In genomic region chr6:117481278-117481925, GRCh38 we compare ENCODE assay signal across 7 cellular contexts. TPM values are rescaled to one million over a fixed set of nuclear protein-coding genes. Genes with fewer than 3 reads are reported as not detected.
A peak's percentile ranks its signal among the peaks of the same experiment; 100 is the strongest.
DNase-seq lines count a peak whose midpoint lies in the region; ATAC-seq lines count a peak whose summit lies in the region.

No MANE protein-coding gene starts in this region.

- peaks cover 6% of the 10 kb centered on the region; the same call in 1 of the 2 replicates for H3K4me1 ChIP-seq in HUES64 (ENCODE audit: insufficient read depth, low read length)

- H3K4me3 Mint-ChIP-seq in activated T-cell treated with anti-CD3 and anti-CD28 coated beads, Interleukin-2, amount 50 U/mL, for 24 hours = peak overlapping the region; percentile 79

- H3K27ac ChIP-seq in HUES64 (ENCODE audit: low read depth, low read length) = no peak overlapping the region

- no peak overlapping the region for H3K9ac ChIP-seq in HUES64 (ENCODE audit: low read depth, low read length)

- H3K9me3 ChIP-seq in HUES64 (ENCODE audit: insufficient read depth, low read depth, low read length) = no peaks in the 10 kb centered on the region

- H3K9me3 Mint-ChIP-seq in activated T-cell treated with anti-CD3 and anti-CD28 coated beads, Interleukin-2, amount 50 U/mL, for 24 hours = no peaks in the 10 kb centered on the region

- H3K27me3 ChIP-seq in HUES64 (ENCODE audit: insufficient read depth, low read length) = peaks cover 27% of the 10 kb centered on the region

- peak; percentile 46 for DNase-seq in activated T-cell treated with anti-CD3 and anti-CD28 coated beads, Interleukin-2, amount 50 U/mL, for 24 hours
- peak; percentile 44 to 59 for DNase-seq in left colon
- peak; percentile 20 for DNase-seq in stimulated activated naive CD8-positive, alpha-beta T cell treated with anti-CD3 and anti-CD28 coated beads, Interleukin-15, Interleukin-2, amounts not matched to agents 100 U/mL and 50 U/mL, for 24 hours
- DNase-seq in cerebellum (ENCODE audit: low spot score) = no peak
- DNase-seq in RPMI8226 = no peak

- peaks cover 48% of the 10 kb centered on the region for H3K27me3 Mint-ChIP-seq in activated T-cell treated with anti-CD3 and anti-CD28 coated beads, Interleukin-2, amount 50 U/mL, for 24 hours

- peaks cover 20% of the 10 kb centered on the region for H3K4me1 Mint-ChIP-seq in activated T-cell treated with anti-CD3 and anti-CD28 coated beads, Interleukin-2, amount 50 U/mL, for 24 hours (ENCODE audit: low read depth)

- H3K36me3 Mint-ChIP-seq in activated T-cell treated with anti-CD3 and anti-CD28 coated beads, Interleukin-2, amount 50 U/mL, for 24 hours (ENCODE audit: low read depth) = no peaks in the 10 kb centered on the region

- ATAC-seq in left colon (peak; percentile 28), HG03442 (IDR thresholded peaks at IDR 0.05; ENCODE audit: unreplicated experiment) (no peak)
- no peak for ATAC-seq in stimulated activated naive CD8-positive, alpha-beta T cell treated with anti-CD3 and anti-CD28 coated beads, Interleukin-15, Interleukin-2, amounts not matched to agents 100 U/mL and 50 U/mL, for 24 hours

- intact Hi-C loops in left colon (cut with DNase I, micrococcal nuclease) = no loop called here

- WGBS in HUES64 = 81% methylated on average over 22 of the region's 22 CpGs

- H3K36me3 ChIP-seq in HUES64 (ENCODE audit: insufficient read depth, low read length) = no peaks in the 10 kb centered on the region

- H3K27ac Mint-ChIP-seq in activated T-cell treated with anti-CD3 and anti-CD28 coated beads, Interleukin-2, amount 50 U/mL, for 24 hours = no peak overlapping the region

- peak overlapping the region; percentile 82; the same call in 1 of the 2 replicates for H3K4me3 ChIP-seq in HUES64 (ENCODE audit: low read length)

RNA-seq across cellular contexts. Expression of gene DCBLD1, which starts 1.1 kb away (rescaled TPM):
- 10.3 TPM for polyA plus RNA-seq in HUES64 (2013, experiment 1 of 2)
- polyA plus RNA-seq in HUES64 (2013, experiment 2 of 2) = 10.3 TPM
- 10 to 100 TPM; 14.5 to 17.1 TPM for total RNA-seq in left colon
- 8.3 TPM for total RNA-seq in cerebellum

RNA-seq across cellular contexts. Expression of gene ROS1, which starts 55.7 kb away (rescaled TPM):
- not detected for polyA plus RNA-seq in HUES64 (2013, experiment 1 of 2)
- not detected for polyA plus RNA-seq in HUES64 (2013, experiment 2 of 2)
- total RNA-seq in left colon (1 to 10 TPM; 1.7 to 2.6 TPM), cerebellum (not detected)

Comparison
In these comparisons a context has a peak if more than half of its experiments do, and no peak if none do; other contexts are left out.
1. DNase-seq: peak in activated T-cell treated with anti-CD3 and anti-CD28 coated beads, Interleukin-2, amount 50 U/mL, for 24 hours (single experiment), left colon (2 of 2) and stimulated activated naive CD8-positive, alpha-beta T cell treated with anti-CD3 and anti-CD28 coated beads, Interleukin-15, Interleukin-2, amounts not matched to agents 100 U/mL and 50 U/mL, for 24 hours (single experiment); none in cerebellum (single experiment) and RPMI8226 (single experiment).